11 cellular contexts compared by ENCODE assay signal in the genomic region with DNA sequence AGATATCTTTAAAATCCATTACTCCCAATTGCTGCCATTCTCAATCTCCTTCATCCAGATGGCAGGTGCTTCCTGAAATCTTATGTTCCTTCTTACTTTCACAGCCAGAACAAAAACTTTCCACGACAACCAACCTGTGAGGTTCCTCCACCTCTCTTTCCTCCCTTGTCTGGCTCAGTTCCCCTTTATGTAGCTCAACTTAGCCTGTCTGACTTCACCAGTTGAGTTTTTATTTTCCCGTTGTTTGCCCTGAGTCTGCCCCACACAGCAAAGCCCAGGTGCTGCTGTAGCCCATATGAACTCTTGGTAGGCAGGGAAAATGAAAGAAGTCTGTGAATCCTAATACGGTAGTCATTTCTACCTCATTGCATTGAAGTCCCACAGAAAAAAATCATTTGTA.
DNase-seq lines count a peak whose midpoint lies in the region; ATAC-seq and TF ChIP-seq lines count a peak whose summit lies in the region.
"Had no signal": no experiment of that assay in that cellular context is flagged by ENCODE, and none has a peak within 500 bp of the region (broad histone marks: within the 10 kb centered on the region; RNA-seq: fewer than 3 reads in every experiment).

No MANE protein-coding gene starts in this region.

- in situ Hi-C loops in GM13976 (cut with MboI; ENCODE audit: low sequenced_read_pairs, unreplicated experiment), result no loop called here

- ATAC-seq in GM21381 (IDR thresholded peaks at IDR 0.05; ENCODE audit: unreplicated experiment) (peak; percentile 83), HG03108 (IDR thresholded peaks at IDR 0.05; ENCODE audit: unreplicated experiment) (peak; percentile 71)
- ATAC-seq: activated T-helper 17 cell treated with anti-CD3 and anti-CD28 coated beads, Interleukin-2, amount 50 U/mL, for 72 hours had no signal

- peak; percentile 25 for DNase-seq in GM13976 (ENCODE audit: low spot score)
- peak; percentile 35 for DNase-seq in SKM-1 (lab: John Stamatoyannopoulos, UW; ENCODE audit: unreplicated experiment)
- DNase-seq in DMS 273 treated with DMSO at 0.1 percent for 48 hours (lab: John Stamatoyannopoulos, UW), result no peak
- DNase-seq in NCI-H146 (lab: John Stamatoyannopoulos, UW), result no peak
- no peak for DNase-seq in activated CD4-positive, alpha-beta T cell treated with anti-CD3 and anti-CD28 coated beads for 4 hours
- DNase-seq in NCI-H1436 (lab: John Stamatoyannopoulos, UW), result no peak
- DNase-seq: central memory CD4-positive, alpha-beta T cell; OCI-M1 had no signal

- no peak for TF ChIP-seq CTCF in GM13976 (IDR thresholded peaks at IDR 0.05; ENCODE audit: borderline replicate concordance, control extremely low read depth, extremely low read depth, insufficient read depth, missing control alignments)

Comparison
In these comparisons a context has a peak if more than half of its experiments do, and no peak if none do; other contexts are left out.
1. DNase-seq: peak in GM13976 (single experiment) and SKM-1 (single experiment); none in DMS 273 treated with DMSO at 0.1 percent for 48 hours (single experiment), NCI-H146 (single experiment), activated CD4-positive, alpha-beta T cell treated with anti-CD3 and anti-CD28 coated beads for 4 hours (0 of 2) and NCI-H1436 (single experiment).